Comparison of ENCODE assay signal across 22 cellular contexts in the genomic region with DNA sequence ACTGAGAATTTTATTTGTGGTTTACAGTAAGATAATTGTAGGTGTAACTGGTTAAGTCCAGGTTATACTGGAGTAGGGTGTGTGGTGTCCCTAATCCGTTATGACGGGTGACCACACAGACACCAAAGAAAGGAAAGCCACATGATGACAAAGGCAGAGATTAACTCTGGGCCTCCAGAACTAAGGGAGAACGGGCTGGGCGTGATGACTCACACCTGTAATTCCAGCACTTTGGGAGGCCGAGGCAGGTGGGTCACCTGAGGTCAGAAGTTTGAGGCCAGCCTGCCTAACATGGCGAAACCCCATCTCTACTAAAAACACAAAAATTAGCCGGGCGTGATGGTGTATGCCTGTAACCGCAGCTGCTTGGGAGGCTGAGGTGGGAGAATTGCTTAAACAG. TPM values are rescaled to one million over a fixed set of nuclear protein-coding genes. Genes with fewer than 3 reads are reported as not detected.
A peak's percentile ranks its signal among the peaks of the same experiment; 100 is the strongest.
DNase-seq lines count a peak whose midpoint lies in the region; ATAC-seq, FAIRE-seq and TF ChIP-seq lines count a peak whose summit lies in the region.
"Had no signal": no experiment of that assay in that cellular context is flagged by ENCODE, and none has a peak within 500 bp of the region (broad histone marks: within the 10 kb centered on the region; RNA-seq: fewer than 3 reads in every experiment).

No MANE protein-coding gene starts in this region.

- peak; percentile 49 for ATAC-seq in HepG2
- no peak for ATAC-seq in GM18870 (IDR thresholded peaks at IDR 0.05; ENCODE audit: unreplicated experiment)
- ATAC-seq: Right ventricle myocardium inferior, T-cell had no signal

- BruUV-seq in Caco-2 (replicated peaks; lab: Mats Ljungman, UMichigan), result no TSS peak
- no TSS peak for BruUV-seq in HepG2 (replicated peaks; lab: Mats Ljungman, UMichigan)

- H3K9ac ChIP-seq in HepG2 (ENCODE audit: insufficient read depth, low read depth, low read length), result no peak overlapping the region

- no peaks in the 10 kb centered on the region for H3K9me3 ChIP-seq in Caco-2
- no peaks in the 10 kb centered on the region for H3K9me3 ChIP-seq in breast epithelium
- no peaks in the 10 kb centered on the region for H3K9me3 ChIP-seq in HepG2 (ENCODE audit: low read length)
- no peaks in the 10 kb centered on the region for H3K9me3 ChIP-seq in BE2C
- no peaks in the 10 kb centered on the region for H3K9me3 ChIP-seq in CD8-positive, alpha-beta memory T cell (ENCODE audit: low read length)
- H3K9me3 ChIP-seq: right atrium auricular region, testis had no signal

- peak overlapping the region; percentile 49 for H3K4me2 ChIP-seq in HepG2 (ENCODE audit: low read depth, low read length)

- intact Hi-C loops in Caco-2 (cut with micrococcal nuclease; ENCODE audit: unreplicated experiment), result loop anchor here (5.0 kb wide), 1 partner anchor 38 kb away; a partner anchor contains a TSS
- intact Hi-C loops in breast epithelium (cut with DNase I; ENCODE audit: low total_unique reads), result no loop called here
- intact Hi-C loops in HepG2 (cut with micrococcal nuclease; ENCODE audit: unreplicated experiment), result no loop called here

- H3K79me2 ChIP-seq in HepG2 (ENCODE audit: insufficient read depth, low read length), result no peaks in the 10 kb centered on the region

- TF ChIP-seq CTCF in Caco-2 (IDR thresholded peaks at IDR 0.05; ENCODE audit: insufficient read depth in 1 of 2, low read depth in 1 of 2, low read length in 1 of 2, severe bottlenecking in 1 of 2, unreplicated experiment in 1 of 2) (no peak), breast epithelium (IDR thresholded peaks at IDR 0.05) (no peak), HepG2 (CRISPR knock-in tag; IDR thresholded peaks at IDR 0.05) (no peak), BE2C (IDR thresholded peaks at IDR 0.05; ENCODE audit: low read depth, low read length) (no peak)

- TF ChIP-seq EP300 in HepG2 (IDR thresholded peaks at IDR 0.05; ENCODE audit: low read depth in 2 of 2, low read length in 2 of 2) (no peak), HepG2 (CRISPR knock-in tag; IDR thresholded peaks at IDR 0.05; ENCODE audit: borderline replicate concordance) (no peak)

- H3K36me3 ChIP-seq in Caco-2 (ENCODE audit: control insufficient read depth, insufficient read depth, low read length) (no peaks in the 10 kb centered on the region), breast epithelium (no peaks in the 10 kb centered on the region), HepG2 (replicated peaks in 1 of 2; ENCODE audit: control insufficient read depth in 1 of 2, insufficient read depth in 2 of 2, low read length in 2 of 2) (no peaks in the 10 kb centered on the region), BE2C (no peaks in the 10 kb centered on the region)
- H3K36me3 ChIP-seq in CD8-positive, alpha-beta memory T cell (ENCODE audit: insufficient read depth, low read length), result no peaks in the 10 kb centered on the region
- H3K36me3 ChIP-seq: right atrium auricular region had no signal

- POLR2A ChIA-PET in Caco-2 (lab: Charles Lee), result no interaction called here
- POLR2A ChIA-PET in HepG2 (lab: Yijun Ruan, JAX), result no interaction called here
- POLR2A ChIA-PET in CD8-positive, alpha-beta memory T cell (lab: Charles Lee), result no interaction called here

- peaks cover 11% of the 10 kb centered on the region for H3K4me1 Mint-ChIP-seq in Caco-2 (ENCODE audit: low read depth, unreplicated experiment)
- no peaks in the 10 kb centered on the region for H3K4me1 Mint-ChIP-seq in CD8-positive, alpha-beta memory T cell
- H3K4me1 Mint-ChIP-seq: T-cell had no signal

- H3K4me1 ChIP-seq in Caco-2, result peaks cover 39% of the 10 kb centered on the region
- no peaks in the 10 kb centered on the region for H3K4me1 ChIP-seq in breast epithelium
- peaks cover 63% of the 10 kb centered on the region for H3K4me1 ChIP-seq in HepG2 (ENCODE audit: insufficient read depth, low read length)
- H3K4me1 ChIP-seq in BE2C, result no peaks in the 10 kb centered on the region
- no peaks in the 10 kb centered on the region for H3K4me1 ChIP-seq in CD8-positive, alpha-beta memory T cell (ENCODE audit: insufficient read depth, low read length)
- H3K4me1 ChIP-seq: right atrium auricular region had no signal

- in situ Hi-C loops in HepG2 (cut with HindIII; ENCODE audit: extremely low pct_ligation_motif_present, low pct_unique_long_range_greater_than_20kb), result no loop called here

- H3K4me3 ChIP-seq in Caco-2 (ENCODE audit: low read depth, low read length) (no peak overlapping the region), breast epithelium (no peak overlapping the region), HepG2 (replicated peaks in 1 of 3; ENCODE audit: insufficient read depth in 1 of 3, low read depth in 2 of 3, low read length in 3 of 3) (no peak overlapping the region), BE2C (ENCODE audit: low read depth, low read length) (no peak overlapping the region)
- H3K4me3 ChIP-seq in CD8-positive, alpha-beta memory T cell (ENCODE audit: low read length), result no peak overlapping the region
- H3K4me3 ChIP-seq: lung, right atrium auricular region, testis had no signal

- no peak for TF ChIP-seq POLR2A in breast epithelium (IDR thresholded peaks at IDR 0.05)
- TF ChIP-seq POLR2A in HepG2 (IDR thresholded peaks at IDR 0.05; ENCODE audit: insufficient read depth in 1 of 2, low read depth in 2 of 2, low read length in 2 of 2), result no peak

- no peaks in the 10 kb centered on the region for H3K36me3 Mint-ChIP-seq in Caco-2 (ENCODE audit: insufficient read depth, unreplicated experiment)
- no peaks in the 10 kb centered on the region for H3K36me3 Mint-ChIP-seq in CD8-positive, alpha-beta memory T cell
- H3K36me3 Mint-ChIP-seq: immature natural killer cell, T-cell had no signal

- peak overlapping the region; percentile 11 for H3K4me3 Mint-ChIP-seq in Caco-2 (ENCODE audit: unreplicated experiment)
- H3K4me3 Mint-ChIP-seq in CD8-positive, alpha-beta memory T cell, result no peak overlapping the region
- H3K4me3 Mint-ChIP-seq: CD4-positive, alpha-beta T cell; immature natural killer cell; T-cell had no signal

- H3K27ac ChIP-seq in breast epithelium (peak overlapping the region; percentile 21 to 68), HepG2 (ENCODE audit: extremely low read length, insufficient read depth, low read length) (peak overlapping the region; percentile 46)
- H3K27ac ChIP-seq in CD8-positive, alpha-beta memory T cell (ENCODE audit: low read depth, low read length), result no peak overlapping the region
- H3K27ac ChIP-seq: right atrium auricular region had no signal

- no peak for TF ChIP-seq RAD21 in HepG2 (CRISPR knock-in tag; IDR thresholded peaks at IDR 0.05)

- H2AFZ ChIP-seq in HepG2 (ENCODE audit: low read length), result no peak overlapping the region

- peak overlapping the region; percentile 54 for H3K27ac Mint-ChIP-seq in Caco-2 (ENCODE audit: unreplicated experiment)
- H3K27ac Mint-ChIP-seq in CD8-positive, alpha-beta memory T cell, result no peak overlapping the region
- H3K27ac Mint-ChIP-seq: CD4-positive, alpha-beta T cell; immature natural killer cell; T-cell had no signal

- no peaks in the 10 kb centered on the region for H4K20me1 ChIP-seq in HepG2 (ENCODE audit: insufficient read depth, low read length)

- 2% methylated on average over 9 of the region's 9 CpGs for WGBS in HepG2 (ENCODE audit: low lambda C conversion rate)

- DNase-seq in Caco-2 (peak; percentile 68 to 74), HT1080 (ENCODE audit: low read depth) (peak; percentile 27), breast epithelium (ENCODE audit: low spot score in 2 of 2) (no peak), HepG2 (ENCODE audit: low spot score) (peak; percentile 68), COLO829 (ENCODE audit: low spot score) (no peak), BE2C (no peak)
- DNase-seq in CD8-positive, alpha-beta memory T cell, result no peak
- DNase-seq: activated CD4-positive, alpha-beta T cell treated with anti-CD3 and anti-CD28 coated beads, Interleukin-2, amount 50 U/mL, for 4 hours; activated naive CD4-positive, alpha-beta T cell; CD4-positive, alpha-beta T cell; effector memory CD4-positive, alpha-beta T cell; head of caudate nucleus; immature natural killer cell; KG1; NCI-H510A treated with DMSO at 0.1 percent for 48 hours; T-cell; testis had no signal

- CTCF ChIA-PET in Caco-2 (lab: Charles Lee) (no interaction called here), HepG2 (lab: Yijun Ruan, JAX; ENCODE audit: low intra/inter-chr PET ratio, low total read pairs) (no interaction called here)
- CTCF ChIA-PET in CD8-positive, alpha-beta memory T cell (lab: Charles Lee), result no interaction called here

- H3K27me3 ChIP-seq in Caco-2 (replicated peaks; ENCODE audit: control insufficient read depth, insufficient read depth, low read length) (no peaks in the 10 kb centered on the region), breast epithelium (no peaks in the 10 kb centered on the region), HepG2 (ENCODE audit: control insufficient read depth in 1 of 2, insufficient read depth in 2 of 2, low read length in 2 of 2) (0 out of 5 replicates have a peak, but pooled peaks cover 0 to 3% of the 10 kb centered on the region in 2 experiments), BE2C (no peaks in the 10 kb centered on the region)
- no peaks in the 10 kb centered on the region for H3K27me3 ChIP-seq in CD8-positive, alpha-beta memory T cell (ENCODE audit: insufficient read depth, low read length, poor library complexity, severe bottlenecking)
- H3K27me3 ChIP-seq: right atrium auricular region, testis had no signal

- H3K27me3 Mint-ChIP-seq in Caco-2 (ENCODE audit: insufficient read depth, unreplicated experiment), result no peaks in the 10 kb centered on the region
- no peaks in the 10 kb centered on the region for H3K27me3 Mint-ChIP-seq in CD8-positive, alpha-beta memory T cell
- H3K27me3 Mint-ChIP-seq: CD4-positive, alpha-beta T cell; T-cell had no signal

- FAIRE-seq in HepG2 (lab: Jason Lieb, UNC), result no peak

- no peaks in the 10 kb centered on the region for H3K9me3 Mint-ChIP-seq in Caco-2 (ENCODE audit: unreplicated experiment)
- no peaks in the 10 kb centered on the region for H3K9me3 Mint-ChIP-seq in CD8-positive, alpha-beta memory T cell
- H3K9me3 Mint-ChIP-seq: CD4-positive, alpha-beta T cell; immature natural killer cell; T-cell had no signal

RNA-seq across cellular contexts. Expression of a gene that starts 10.2 kb away (rescaled TPM):
- total RNA-seq in Caco-2 (2022) (13.5 and 16.3 TPM in 2 replicates), breast epithelium (1 to 10 TPM in 2 of 3 donors, not detected in 1; 2.6 to 5.9 TPM), HepG2 (2016; rRNA removed; fragmentation: Illumina TruSeq; extraction: Trizol) (0.07 TPM in 1 of 2 replicates, not detected in the other)
- total RNA-seq in HT1080 (2014; rRNA removed; shearing (Covaris generic)), result not detected in 2 replicates
- polyA plus RNA-seq in HT1080 (2015; cell fraction: cytosol; rRNA removed), result not detected in 2 replicates
- not detected in 2 replicates for polyA plus RNA-seq in HT1080 (2015; cell fraction: nucleus; rRNA removed)
- 1.1 TPM in 1 of 2 replicates, not detected in the other for total RNA-seq in HepG2 (2016; cell fraction: cytosol; rRNA removed; fragmentation: Illumina TruSeq; extraction: Trizol; ENCODE audit: low read depth)
- total RNA-seq in HepG2 (2016; cell fraction: insoluble cytoplasmic fraction; rRNA removed; fragmentation: Illumina TruSeq; extraction: Trizol), result 0.19 and 0.39 TPM in 2 replicates
- total RNA-seq in HepG2 (2016; cell fraction: membrane; rRNA removed; fragmentation: Illumina TruSeq; extraction: Trizol), result 0.10 and 0.12 TPM in 2 replicates
- total RNA-seq in HepG2 (2016; cell fraction: nucleus; rRNA removed; fragmentation: Illumina TruSeq; extraction: Trizol), result 0.16 TPM in 1 of 2 replicates, not detected in the other
- 0.10 TPM in 1 of 2 replicates, not detected in the other for polyA plus RNA-seq in HepG2 (2011; rRNA removed)
- polyA plus RNA-seq in HepG2 (2011; cell fraction: cytosol; rRNA removed), result not detected in 2 replicates
- polyA plus RNA-seq in HepG2 (2011; cell fraction: nucleus; rRNA removed), result 0.21 TPM in 1 of 2 replicates, not detected in the other
- polyA plus RNA-seq in HepG2 (2012), result 0.19 and 0.32 TPM in 2 replicates
- 0.03 TPM in 1 of 2 replicates, not detected in the other for polyA plus RNA-seq in HepG2 (2016; cell fraction: cytosol; fragmentation: Illumina TruSeq; extraction: Trizol; ENCODE audit: low read depth)
- polyA plus RNA-seq in HepG2 (2016; cell fraction: insoluble cytoplasmic fraction; fragmentation: Illumina TruSeq; extraction: Trizol; ENCODE audit: low read depth), result not detected in 2 replicates
- not detected in 2 replicates for polyA plus RNA-seq in HepG2 (2016; cell fraction: membrane; fragmentation: Illumina TruSeq; extraction: Trizol; ENCODE audit: low read depth)
- 0.15 TPM in 1 of 2 replicates, not detected in the other for polyA plus RNA-seq in HepG2 (2016; cell fraction: nucleus; fragmentation: Illumina TruSeq; extraction: Trizol; ENCODE audit: insufficient read depth, low read depth)
- not detected in 2 replicates for polyA minus RNA-seq in HepG2 (2011; rRNA and poly(A)+ RNA removed; ENCODE audit: low replicate concordance)
- polyA minus RNA-seq in HepG2 (2011; cell fraction: cytosol; rRNA and poly(A)+ RNA removed), result not detected in 2 replicates
- polyA minus RNA-seq in HepG2 (2011; cell fraction: nucleus; rRNA and poly(A)+ RNA removed), result not detected in 2 replicates
- polyA plus RNA-seq in BE2C (2012; ENCODE audit: insufficient read depth, insufficient read length, low read depth), result 3.1 TPM
- not detected for total RNA-seq in CD8-positive, alpha-beta memory T cell
- 0.33 TPM for polyA plus RNA-seq in CD8-positive, alpha-beta memory T cell
- total RNA-seq: CD4-positive, alpha-beta T cell; right atrium auricular region; Right ventricle myocardium inferior had no signal

RNA-seq across cellular contexts. Expression of a gene that starts 12.8 kb away (rescaled TPM):
- total RNA-seq in Caco-2 (2022), result 0.12 and 0.34 TPM in 2 replicates
- not detected in 2 replicates for total RNA-seq in HT1080 (2014; rRNA removed; shearing (Covaris generic))
- not detected in 2 replicates for polyA plus RNA-seq in HT1080 (2015; cell fraction: cytosol; rRNA removed)
- not detected in 2 replicates for polyA plus RNA-seq in HT1080 (2015; cell fraction: nucleus; rRNA removed)
- total RNA-seq in breast epithelium, result 1 to 10 TPM in 2 of 3 donors, under 1 TPM in 1; 0.64 to 2.9 (median 2.6) TPM
- not detected in 2 replicates for total RNA-seq in HepG2 (2016; rRNA removed; fragmentation: Illumina TruSeq; extraction: Trizol)
- total RNA-seq in HepG2 (2016; cell fraction: cytosol; rRNA removed; fragmentation: Illumina TruSeq; extraction: Trizol; ENCODE audit: low read depth), result not detected in 2 replicates
- not detected in 2 replicates for total RNA-seq in HepG2 (2016; cell fraction: insoluble cytoplasmic fraction; rRNA removed; fragmentation: Illumina TruSeq; extraction: Trizol)
- not detected in 2 replicates for total RNA-seq in HepG2 (2016; cell fraction: membrane; rRNA removed; fragmentation: Illumina TruSeq; extraction: Trizol)
- not detected in 2 replicates for total RNA-seq in HepG2 (2016; cell fraction: nucleus; rRNA removed; fragmentation: Illumina TruSeq; extraction: Trizol)
- 0.03 and 0.05 TPM in 2 replicates for polyA plus RNA-seq in HepG2 (2011; rRNA removed)
- polyA plus RNA-seq in HepG2 (2011; cell fraction: cytosol; rRNA removed), result not detected in 2 replicates
- polyA plus RNA-seq in HepG2 (2011; cell fraction: nucleus; rRNA removed), result 0.27 and 0.42 TPM in 2 replicates
- polyA plus RNA-seq in HepG2 (2012), result 0.12 TPM in 1 of 2 replicates, not detected in the other
- polyA plus RNA-seq in HepG2 (2016; cell fraction: cytosol; fragmentation: Illumina TruSeq; extraction: Trizol; ENCODE audit: low read depth), result not detected in 2 replicates
- not detected in 2 replicates for polyA plus RNA-seq in HepG2 (2016; cell fraction: insoluble cytoplasmic fraction; fragmentation: Illumina TruSeq; extraction: Trizol; ENCODE audit: low read depth)
- polyA plus RNA-seq in HepG2 (2016; cell fraction: membrane; fragmentation: Illumina TruSeq; extraction: Trizol; ENCODE audit: low read depth), result not detected in 2 replicates
- not detected in 2 replicates for polyA plus RNA-seq in HepG2 (2016; cell fraction: nucleus; fragmentation: Illumina TruSeq; extraction: Trizol; ENCODE audit: insufficient read depth, low read depth)
- polyA minus RNA-seq in HepG2 (2011; rRNA and poly(A)+ RNA removed; ENCODE audit: low replicate concordance), result not detected in 2 replicates
- polyA minus RNA-seq in HepG2 (2011; cell fraction: cytosol; rRNA and poly(A)+ RNA removed), result not detected in 2 replicates
- polyA minus RNA-seq in HepG2 (2011; cell fraction: nucleus; rRNA and poly(A)+ RNA removed), result not detected in 2 replicates
- not detected for polyA plus RNA-seq in BE2C (2012; ENCODE audit: insufficient read depth, insufficient read length, low read depth)
- under 1 TPM; 0.11 to 0.33 TPM for total RNA-seq in CD8-positive, alpha-beta memory T cell
- polyA plus RNA-seq in CD8-positive, alpha-beta memory T cell, result not detected
- total RNA-seq: cerebellum had no signal

RNA-seq across cellular contexts. Expression of a gene that starts 33.9 kb away (rescaled TPM):
- 1.7 and 1.9 TPM in 2 replicates for total RNA-seq in Caco-2 (2022)
- total RNA-seq in HT1080 (2014; rRNA removed; shearing (Covaris generic)), result 0.35 TPM in 1 of 2 replicates, not detected in the other
- 0.40 TPM in 2 replicates for polyA plus RNA-seq in HT1080 (2015; cell fraction: cytosol; rRNA removed)
- 0.24 TPM in 1 of 2 replicates, not detected in the other for polyA plus RNA-seq in HT1080 (2015; cell fraction: nucleus; rRNA removed)
- total RNA-seq in breast epithelium, result 1 to 10 TPM in 2 of 3 donors, under 1 TPM in 1; 0.32 to 1.9 (median 1.3) TPM
- total RNA-seq in HepG2 (2016; rRNA removed; fragmentation: Illumina TruSeq; extraction: Trizol), result 2.0 and 2.2 TPM in 2 replicates
- total RNA-seq in HepG2 (2016; cell fraction: cytosol; rRNA removed; fragmentation: Illumina TruSeq; extraction: Trizol; ENCODE audit: low read depth), result 2.4 and 2.6 TPM in 2 replicates
- 1.4 and 2.1 TPM in 2 replicates for total RNA-seq in HepG2 (2016; cell fraction: insoluble cytoplasmic fraction; rRNA removed; fragmentation: Illumina TruSeq; extraction: Trizol)
- total RNA-seq in HepG2 (2016; cell fraction: membrane; rRNA removed; fragmentation: Illumina TruSeq; extraction: Trizol), result 2.7 and 3.4 TPM in 2 replicates
- 2.1 and 2.5 TPM in 2 replicates for total RNA-seq in HepG2 (2016; cell fraction: nucleus; rRNA removed; fragmentation: Illumina TruSeq; extraction: Trizol)
- polyA plus RNA-seq in HepG2 (2011; rRNA removed), result 2.4 and 2.7 TPM in 2 replicates
- 1.4 and 1.7 TPM in 2 replicates for polyA plus RNA-seq in HepG2 (2011; cell fraction: cytosol; rRNA removed)
- polyA plus RNA-seq in HepG2 (2011; cell fraction: nucleus; rRNA removed), result 7.2 and 7.7 TPM in 2 replicates
- 3.9 and 5.7 TPM in 2 replicates for polyA plus RNA-seq in HepG2 (2012)
- 2.3 and 3.3 TPM in 2 replicates for polyA plus RNA-seq in HepG2 (2016; cell fraction: cytosol; fragmentation: Illumina TruSeq; extraction: Trizol; ENCODE audit: low read depth)
- 3.3 and 5.0 TPM in 2 replicates for polyA plus RNA-seq in HepG2 (2016; cell fraction: insoluble cytoplasmic fraction; fragmentation: Illumina TruSeq; extraction: Trizol; ENCODE audit: low read depth)
- polyA plus RNA-seq in HepG2 (2016; cell fraction: membrane; fragmentation: Illumina TruSeq; extraction: Trizol; ENCODE audit: low read depth), result 3.1 and 3.8 TPM in 2 replicates
- 8.7 and 10.3 TPM in 2 replicates for polyA plus RNA-seq in HepG2 (2016; cell fraction: nucleus; fragmentation: Illumina TruSeq; extraction: Trizol; ENCODE audit: insufficient read depth, low read depth)
- polyA minus RNA-seq in HepG2 (2011; rRNA and poly(A)+ RNA removed; ENCODE audit: low replicate concordance), result 1.3 and 3.6 TPM in 2 replicates
- polyA minus RNA-seq in HepG2 (2011; cell fraction: cytosol; rRNA and poly(A)+ RNA removed), result 2.6 and 4.8 TPM in 2 replicates
- polyA minus RNA-seq in HepG2 (2011; cell fraction: nucleus; rRNA and poly(A)+ RNA removed), result 1.9 and 2.2 TPM in 2 replicates
- polyA plus RNA-seq in BE2C (2012; ENCODE audit: insufficient read depth, insufficient read length, low read depth), result 1.8 TPM
- total RNA-seq in CD8-positive, alpha-beta memory T cell, result under 1 TPM; 0.68 to 0.69 TPM
- 0.40 TPM for polyA plus RNA-seq in CD8-positive, alpha-beta memory T cell

RNA-seq across cellular contexts. Expression of a gene that starts 39.6 kb away (rescaled TPM):
- total RNA-seq in Caco-2 (2022) (10.5 and 15.9 TPM in 2 replicates), breast epithelium (10 to 100 TPM in 1 of 3 donors, 1 to 10 TPM in 2; 2.2 to 14.2 (median 9.8) TPM), HepG2 (2016; rRNA removed; fragmentation: Illumina TruSeq; extraction: Trizol) (0.24 and 0.58 TPM in 2 replicates)
- total RNA-seq in HT1080 (2014; rRNA removed; shearing (Covaris generic)), result 0.77 and 1.4 TPM in 2 replicates
- 0.59 and 0.69 TPM in 2 replicates for polyA plus RNA-seq in HT1080 (2015; cell fraction: cytosol; rRNA removed)
- polyA plus RNA-seq in HT1080 (2015; cell fraction: nucleus; rRNA removed), result 0.29 and 1.2 TPM in 2 replicates
- total RNA-seq in HepG2 (2016; cell fraction: cytosol; rRNA removed; fragmentation: Illumina TruSeq; extraction: Trizol; ENCODE audit: low read depth), result 0.79 and 0.91 TPM in 2 replicates
- 0.48 TPM in 1 of 2 replicates, not detected in the other for total RNA-seq in HepG2 (2016; cell fraction: insoluble cytoplasmic fraction; rRNA removed; fragmentation: Illumina TruSeq; extraction: Trizol)
- total RNA-seq in HepG2 (2016; cell fraction: membrane; rRNA removed; fragmentation: Illumina TruSeq; extraction: Trizol), result 0.38 and 0.62 TPM in 2 replicates
- not detected in 2 replicates for total RNA-seq in HepG2 (2016; cell fraction: nucleus; rRNA removed; fragmentation: Illumina TruSeq; extraction: Trizol)
- 0.41 and 1.4 TPM in 2 replicates for polyA plus RNA-seq in HepG2 (2011; rRNA removed)
- 0.36 and 0.54 TPM in 2 replicates for polyA plus RNA-seq in HepG2 (2011; cell fraction: cytosol; rRNA removed)
- 0.45 and 0.48 TPM in 2 replicates for polyA plus RNA-seq in HepG2 (2011; cell fraction: nucleus; rRNA removed)
- 1.5 and 2.9 TPM in 2 replicates for polyA plus RNA-seq in HepG2 (2012)
- polyA plus RNA-seq in HepG2 (2016; cell fraction: cytosol; fragmentation: Illumina TruSeq; extraction: Trizol; ENCODE audit: low read depth), result 0.82 and 1.7 TPM in 2 replicates
- 0.37 and 0.38 TPM in 2 replicates for polyA plus RNA-seq in HepG2 (2016; cell fraction: insoluble cytoplasmic fraction; fragmentation: Illumina TruSeq; extraction: Trizol; ENCODE audit: low read depth)
- 0.62 and 2.1 TPM in 2 replicates for polyA plus RNA-seq in HepG2 (2016; cell fraction: membrane; fragmentation: Illumina TruSeq; extraction: Trizol; ENCODE audit: low read depth)
- polyA plus RNA-seq in HepG2 (2016; cell fraction: nucleus; fragmentation: Illumina TruSeq; extraction: Trizol; ENCODE audit: insufficient read depth, low read depth), result 0.72 and 1.3 TPM in 2 replicates
- polyA minus RNA-seq in HepG2 (2011; rRNA and poly(A)+ RNA removed; ENCODE audit: low replicate concordance), result 0.08 and 3.7 TPM in 2 replicates
- polyA minus RNA-seq in HepG2 (2011; cell fraction: cytosol; rRNA and poly(A)+ RNA removed), result not detected in 2 replicates
- polyA minus RNA-seq in HepG2 (2011; cell fraction: nucleus; rRNA and poly(A)+ RNA removed), result not detected in 2 replicates
- polyA plus RNA-seq in BE2C (2012; ENCODE audit: insufficient read depth, insufficient read length, low read depth), result 31.1 TPM
- 10 to 100 TPM; 12.7 to 13.0 TPM for total RNA-seq in CD8-positive, alpha-beta memory T cell
- 8.3 TPM for polyA plus RNA-seq in CD8-positive, alpha-beta memory T cell

RNA-seq across cellular contexts. Expression of a gene that starts 48.4 kb away (rescaled TPM):
- 17.4 and 17.7 TPM in 2 replicates for total RNA-seq in Caco-2 (2022)
- 10.3 and 11.1 TPM in 2 replicates for total RNA-seq in HT1080 (2014; rRNA removed; shearing (Covaris generic))
- polyA plus RNA-seq in HT1080 (2015; cell fraction: cytosol; rRNA removed), result 5.1 and 7.7 TPM in 2 replicates
- 2.8 and 4.6 TPM in 2 replicates for polyA plus RNA-seq in HT1080 (2015; cell fraction: nucleus; rRNA removed)
- 10 to 100 TPM in 1 of 3 donors, 1 to 10 TPM in 2; 3.9 to 10.8 (median 5.0) TPM for total RNA-seq in breast epithelium
- 5.5 and 5.8 TPM in 2 replicates for total RNA-seq in HepG2 (2016; rRNA removed; fragmentation: Illumina TruSeq; extraction: Trizol)
- 2.6 and 4.6 TPM in 2 replicates for total RNA-seq in HepG2 (2016; cell fraction: cytosol; rRNA removed; fragmentation: Illumina TruSeq; extraction: Trizol; ENCODE audit: low read depth)
- 2.5 and 6.3 TPM in 2 replicates for total RNA-seq in HepG2 (2016; cell fraction: insoluble cytoplasmic fraction; rRNA removed; fragmentation: Illumina TruSeq; extraction: Trizol)
- total RNA-seq in HepG2 (2016; cell fraction: membrane; rRNA removed; fragmentation: Illumina TruSeq; extraction: Trizol), result 6.0 TPM in 2 replicates
- total RNA-seq in HepG2 (2016; cell fraction: nucleus; rRNA removed; fragmentation: Illumina TruSeq; extraction: Trizol), result 2.5 and 2.9 TPM in 2 replicates
- 1.7 and 2.1 TPM in 2 replicates for polyA plus RNA-seq in HepG2 (2011; rRNA removed)
- 2.1 and 2.5 TPM in 2 replicates for polyA plus RNA-seq in HepG2 (2011; cell fraction: cytosol; rRNA removed)
- polyA plus RNA-seq in HepG2 (2011; cell fraction: nucleus; rRNA removed), result 2.7 and 3.2 TPM in 2 replicates
- polyA plus RNA-seq in HepG2 (2012), result 3.6 and 3.7 TPM in 2 replicates
- polyA plus RNA-seq in HepG2 (2016; cell fraction: cytosol; fragmentation: Illumina TruSeq; extraction: Trizol; ENCODE audit: low read depth), result 2.3 and 2.6 TPM in 2 replicates
- 5.2 and 5.4 TPM in 2 replicates for polyA plus RNA-seq in HepG2 (2016; cell fraction: insoluble cytoplasmic fraction; fragmentation: Illumina TruSeq; extraction: Trizol; ENCODE audit: low read depth)
- 2.9 and 5.4 TPM in 2 replicates for polyA plus RNA-seq in HepG2 (2016; cell fraction: membrane; fragmentation: Illumina TruSeq; extraction: Trizol; ENCODE audit: low read depth)
- polyA plus RNA-seq in HepG2 (2016; cell fraction: nucleus; fragmentation: Illumina TruSeq; extraction: Trizol; ENCODE audit: insufficient read depth, low read depth), result 5.1 and 6.2 TPM in 2 replicates
- polyA minus RNA-seq in HepG2 (2011; rRNA and poly(A)+ RNA removed; ENCODE audit: low replicate concordance), result 2.0 and 5.8 TPM in 2 replicates
- polyA minus RNA-seq in HepG2 (2011; cell fraction: cytosol; rRNA and poly(A)+ RNA removed), result 2.3 and 2.7 TPM in 2 replicates
- polyA minus RNA-seq in HepG2 (2011; cell fraction: nucleus; rRNA and poly(A)+ RNA removed), result 1.5 and 3.0 TPM in 2 replicates
- 47.7 TPM for polyA plus RNA-seq in BE2C (2012; ENCODE audit: insufficient read depth, insufficient read length, low read depth)
- 10 to 100 TPM; 10.9 to 12.1 TPM for total RNA-seq in CD8-positive, alpha-beta memory T cell
- polyA plus RNA-seq in CD8-positive, alpha-beta memory T cell, result 84.1 TPM

Comparison
In these comparisons a context has a peak if more than half of its experiments do, and no peak if none do; other contexts are left out.
1. DNase-seq: peak in Caco-2 (2 of 2), HT1080 (single experiment) and HepG2 (single experiment); none in breast epithelium (0 of 2), COLO829 (single experiment), BE2C (single experiment) and CD8-positive, alpha-beta memory T cell (0 of 5).